Comparison of ENCODE assay signal across 10 cellular contexts in genomic region chr5:77628840-77629552, GRCh38. TPM values are rescaled to one million over a fixed set of nuclear protein-coding genes. Genes with fewer than 3 reads are reported as not detected.
DNase-seq lines count a peak whose midpoint lies in the region; TF ChIP-seq lines count a peak whose summit lies in the region.
"Had no signal": no experiment of that assay in that cellular context is flagged by ENCODE, and none has a peak within 500 bp of the region (broad histone marks: within the 10 kb centered on the region; RNA-seq: fewer than 3 reads in every experiment).

No MANE protein-coding gene starts in this region.

- peak overlapping the region; percentile 29 for H2AFZ ChIP-seq in parathyroid adenoma

- TF ChIP-seq CTCF in brain (conservative IDR thresholded peaks at IDR 0.05) (no peak), parathyroid adenoma (IDR thresholded peaks at IDR 0.05) (no peak)

- peaks cover 5% of the 10 kb centered on the region for H3K9me3 ChIP-seq in parathyroid adenoma (ENCODE audit: control insufficient read depth, low read length)

- H3K9me3 Mint-ChIP-seq in brain = peaks cover 0 to 14% (median 3%) of the 10 kb centered on the region in 5 experiments

- H3K36me3 Mint-ChIP-seq in brain = no peaks in the 10 kb centered on the region

- H3K4me2 ChIP-seq in parathyroid adenoma (ENCODE audit: low read length) = no peak overlapping the region

- H3K27me3 ChIP-seq in parathyroid adenoma (ENCODE audit: control insufficient read depth, insufficient read depth, low read length) = peaks cover 18% of the 10 kb centered on the region

- no peaks in the 10 kb centered on the region for H3K4me1 ChIP-seq in parathyroid adenoma

- no peak overlapping the region for H3K9ac ChIP-seq in parathyroid adenoma

- H3K4me1 Mint-ChIP-seq in brain = peaks cover 24% of the 10 kb centered on the region

- no peak overlapping the region for H3K27ac Mint-ChIP-seq in brain

- H3K36me3 ChIP-seq in parathyroid adenoma (ENCODE audit: control insufficient read depth, insufficient read depth, low read length) = no peaks in the 10 kb centered on the region

- H3K4me3 ChIP-seq in parathyroid adenoma (ENCODE audit: low read depth, low read length) = no peak overlapping the region

- no peak overlapping the region for H3K27ac ChIP-seq in parathyroid adenoma

- no peaks in the 10 kb centered on the region for H3K79me2 ChIP-seq in parathyroid adenoma

- H3K27me3 Mint-ChIP-seq in brain = peaks cover 97% of the 10 kb centered on the region

- peak; percentile 45 for DNase-seq in DMS79 treated with DMSO at 0.1 percent for 48 hours (lab: John Stamatoyannopoulos, UW)
- DNase-seq in DMS79 (lab: John Stamatoyannopoulos, UW) = no peak
- DNase-seq in NCI-H1930 (lab: John Stamatoyannopoulos, UW) = peak; percentile 22 to 35
- no peak for DNase-seq in amniotic stem cell (lab: John Stamatoyannopoulos, UW)
- DNase-seq in H4 (ENCODE audit: low spot score) = no peak
- no peak for DNase-seq in activated CD4-positive, alpha-beta T cell treated with anti-CD3 and anti-CD28 coated beads for 1 hour

- H3K4me3 Mint-ChIP-seq in brain = peak overlapping the region; percentile 81 to 85 (median 82)

RNA-seq across cellular contexts. Expression of gene OTP, which starts 9.5 kb away (rescaled TPM):
- polyA plus RNA-seq in brain (ENCODE audit: insufficient read depth, low read depth, low replicate concordance) = 9.6 TPM
- not detected in 2 replicates for total RNA-seq in H4 (2014; rRNA removed; shearing (Covaris generic))
- total RNA-seq: A172, NCI-H460 had no signal

Comparison
In these comparisons a context has a peak if more than half of its experiments do, and no peak if none do; other contexts are left out.
1. DNase-seq: peak in DMS79 treated with DMSO at 0.1 percent for 48 hours (single experiment) and NCI-H1930 (2 of 2); none in DMS79 (single experiment), amniotic stem cell (single experiment), H4 (single experiment) and activated CD4-positive, alpha-beta T cell treated with anti-CD3 and anti-CD28 coated beads for 1 hour (single experiment).